Comparison of ENCODE assay signal across 29 cellular contexts in the genomic region with DNA sequence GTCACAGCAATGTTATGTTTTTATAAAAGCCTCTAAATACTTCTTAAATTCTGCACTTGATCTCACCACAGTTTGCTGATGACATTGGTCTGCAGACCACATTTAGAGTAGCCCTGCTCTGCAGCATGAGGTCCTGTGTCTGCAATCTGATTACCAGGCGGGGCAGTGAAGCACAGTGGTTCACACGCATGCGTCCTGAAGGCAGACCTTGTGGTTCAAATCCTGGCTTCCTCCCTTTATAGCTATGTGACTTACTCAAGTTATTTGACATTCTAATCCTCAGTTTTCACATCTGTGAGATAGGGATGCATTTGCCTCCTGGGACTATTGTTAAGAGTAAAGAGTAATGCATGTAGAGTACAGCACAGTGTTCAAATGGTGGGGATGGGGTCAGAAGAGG.
"Had no signal": no experiment of that assay in that cellular context is flagged by ENCODE, and none has a peak within 500 bp of the region (broad histone marks: within the 10 kb centered on the region; RNA-seq: fewer than 3 reads in every experiment).

No MANE protein-coding gene starts in this region.

- H2AFZ ChIP-seq: PC-9 had no signal

- H3K27ac ChIP-seq: body of pancreas, SJCRH30, SK-N-MC, WERI-Rb-1 had no signal

- H3K27me3 ChIP-seq: body of pancreas, SJCRH30 had no signal

- H3K9me3 ChIP-seq: body of pancreas, SJCRH30 had no signal

- ATAC-seq: activated CD8-positive, alpha-beta T cell treated with anti-CD3 and anti-CD28 coated beads, Interleukin-2, amount 10 ng/mL, durations not matched to agents 7 days and 5 days; body of pancreas had no signal

- H3K4me3 ChIP-seq: body of pancreas, PC-9, SJCRH30, SK-N-MC had no signal

- H3K36me3 ChIP-seq: SJCRH30, WERI-Rb-1 had no signal

- H3K4me1 ChIP-seq: body of pancreas, SJCRH30 had no signal

- H3K4me2 ChIP-seq: PC-9 had no signal

- DNase-seq: activated CD4-positive, alpha-beta T cell treated with anti-CD3 and anti-CD28 coated beads for 1 hour; activated CD4-positive, alpha-beta T cell treated with anti-CD3 and anti-CD28 coated beads for 48 hours; activated CD4-positive, alpha-beta T cell treated with anti-CD3 and anti-CD28 coated beads, Interleukin-2, amount 50 U/mL, for 4 hours; activated CD4-positive, CD25-positive, alpha-beta regulatory T cell; activated CD8-positive, alpha-beta T cell treated with anti-CD3 and anti-CD28 coated beads, Interleukin-2, amount 10 ng/mL, durations not matched to agents 7 days and 5 days; activated gamma-delta T cell; activated naive CD4-positive, alpha-beta T cell treated with anti-CD3 and anti-CD28 coated beads for 36 hours; activated T-cell treated with anti-CD3 and anti-CD28 coated beads, Interleukin-2, amount 50 U/mL, for 24 hours; amygdala; body of pancreas; cerebellar nuclear complex; NCI-H1092 treated with DMSO at 0.1 percent for 48 hours; NCI-H1417; NCI-H146; NCI-H187; NCI-H2029 treated with DMSO at 0.1 percent for 48 hours; NCI-H2107; NCI-H2171; NCI-H510A; NCI-H526; NCI-H748 treated with DMSO at 0.1 percent for 48 hours; NK-92 treated with Interleukin-12 subunit alpha and Interleukin-12 subunit beta, amount 100 ng/mL, for 24 hours; SHP77; SJCRH30; WERI-Rb-1 had no signal

- FAIRE-seq: astrocyte, bronchial epithelial cell had no signal
